6 cellular contexts compared by ENCODE assay signal in genomic region chr1:209480345-209480744, GRCh38.
"Had no signal": no experiment of that assay in that cellular context is flagged by ENCODE, and none has a peak within 500 bp of the region (broad histone marks: within the 10 kb centered on the region; RNA-seq: fewer than 3 reads in every experiment).

No MANE protein-coding gene starts in this region.

- FAIRE-seq: HTR-8/SVneo, K562 had no signal

- H3K9me3 Mint-ChIP-seq: IgD-negative memory B cell had no signal

- ATAC-seq: K562 had no signal

- H3K4me3 Mint-ChIP-seq: IgD-negative memory B cell had no signal

- H3K27me3 Mint-ChIP-seq: IgD-negative memory B cell had no signal

- H3K36me3 Mint-ChIP-seq: IgD-negative memory B cell had no signal

- H3K27ac Mint-ChIP-seq: IgD-negative memory B cell had no signal

- H3K4me3 ChIP-seq: K562 had no signal

- H3K27ac ChIP-seq: HL-60 had no signal

- DNase-seq: IMR-90, KBM-7 had no signal
